In genomic region chr13:113928701-113929627, GRCh38 we compare ENCODE assay signal across 11 cellular contexts. TPM values are rescaled to one million over a fixed set of nuclear protein-coding genes. Genes with fewer than 3 reads are reported as not detected.
DNase-seq lines count a peak whose midpoint lies in the region; ATAC-seq and TF ChIP-seq lines count a peak whose summit lies in the region.
"Had no signal": no experiment of that assay in that cellular context is flagged by ENCODE, and none has a peak within 500 bp of the region (broad histone marks: within the 10 kb centered on the region; RNA-seq: fewer than 3 reads in every experiment).

No MANE protein-coding gene starts in this region.

- DNase-seq in activated CD8-positive, alpha-beta memory T cell treated with anti-CD3 and anti-CD28 coated beads, Interleukin-2, amount 50 U/mL, for 48 hours, result peak; percentile 47
- DNase-seq in activated CD8-positive, alpha-beta memory T cell treated with anti-CD3 and anti-CD28 coated beads for 24 hours, result no peak
- DNase-seq in mesothelial cell of epicardium (ENCODE audit: low spot score in 2 of 2, unreplicated experiment in 2 of 2), result peak in 1 of 2 experiments; percentile 37
- peak; percentile 93 to 94 for DNase-seq in uterus
- DNase-seq in T-helper 2 cell treated with Interferon-gamma antibody and Interleukin-4, amounts not matched to agents 5 μg/mL and 100 μg/mL, for 36 hours (ENCODE audit: low spot score), result no peak
- DNase-seq in NCI-H1436 treated with DMSO at 0.1 percent for 48 hours (lab: John Stamatoyannopoulos, UW), result no peak
- no peak for DNase-seq in 8988T
- DNase-seq: activated naive CD8-positive, alpha-beta T cell treated with anti-CD3 and anti-CD28 coated beads for 36 hours; SIG-M5 had no signal

- no peaks in the 10 kb centered on the region for H3K9me3 Mint-ChIP-seq in mesothelial cell of epicardium
- no peaks in the 10 kb centered on the region for H3K9me3 Mint-ChIP-seq in T-helper 2 cell treated with Interferon-gamma antibody and Interleukin-4, amounts not matched to agents 5 μg/mL and 100 μg/mL, for 36 hours
- H3K9me3 Mint-ChIP-seq: activated naive CD8-positive, alpha-beta T cell treated with anti-CD3 and anti-CD28 coated beads for 36 hours; stimulated activated naive CD8-positive, alpha-beta T cell treated with anti-CD3 and anti-CD28 coated beads, Interleukin-15, Interleukin-2, amounts not matched to agents 100 ng/mL and 50 ng/mL, for 24 hours had no signal

- H3K4me1 ChIP-seq in uterus, result peaks cover 20 to 30% of the 10 kb centered on the region in 2 donors

- no peaks in the 10 kb centered on the region for H3K27me3 ChIP-seq in uterus

- H3K4me1 Mint-ChIP-seq in mesothelial cell of epicardium, result peaks cover 11% of the 10 kb centered on the region
- H3K4me1 Mint-ChIP-seq in T-helper 2 cell treated with Interferon-gamma antibody and Interleukin-4, amounts not matched to agents 5 μg/mL and 100 μg/mL, for 36 hours (ENCODE audit: low read depth), result peaks cover 11% of the 10 kb centered on the region

- no peaks in the 10 kb centered on the region for H3K9me3 ChIP-seq in uterus

- H3K27ac Mint-ChIP-seq in mesothelial cell of epicardium, result peak overlapping the region; percentile 30
- H3K27ac Mint-ChIP-seq in T-helper 2 cell treated with Interferon-gamma antibody and Interleukin-4, amounts not matched to agents 5 μg/mL and 100 μg/mL, for 36 hours, result no peak overlapping the region
- H3K27ac Mint-ChIP-seq: activated naive CD8-positive, alpha-beta T cell treated with anti-CD3 and anti-CD28 coated beads for 36 hours; stimulated activated naive CD8-positive, alpha-beta T cell treated with anti-CD3 and anti-CD28 coated beads, Interleukin-15, Interleukin-2, amounts not matched to agents 100 ng/mL and 50 ng/mL, for 24 hours had no signal

- H3K27ac ChIP-seq in uterus, result peak overlapping the region; percentile 64 to 83

- H3K27me3 Mint-ChIP-seq in mesothelial cell of epicardium (ENCODE audit: low read depth), result peaks cover 3% of the 10 kb centered on the region
- peaks cover 25% of the 10 kb centered on the region for H3K27me3 Mint-ChIP-seq in T-helper 2 cell treated with Interferon-gamma antibody and Interleukin-4, amounts not matched to agents 5 μg/mL and 100 μg/mL, for 36 hours (ENCODE audit: low read depth)

- no peak for TF ChIP-seq POLR2A in uterus (IDR thresholded peaks at IDR 0.05)

- peak; percentile 23 for ATAC-seq in esophagus mucosa

- H3K4me3 ChIP-seq in uterus, result no peak overlapping the region

- TF ChIP-seq CTCF in mesothelial cell of epicardium (IDR thresholded peaks at IDR 0.05; ENCODE audit: unreplicated experiment) (no peak), uterus (IDR thresholded peaks at IDR 0.05) (no peak)

- H3K36me3 Mint-ChIP-seq in mesothelial cell of epicardium, result no peaks in the 10 kb centered on the region
- H3K36me3 Mint-ChIP-seq in T-helper 2 cell treated with Interferon-gamma antibody and Interleukin-4, amounts not matched to agents 5 μg/mL and 100 μg/mL, for 36 hours (ENCODE audit: low read depth), result no peaks in the 10 kb centered on the region
- H3K36me3 Mint-ChIP-seq: activated naive CD8-positive, alpha-beta T cell treated with anti-CD3 and anti-CD28 coated beads for 36 hours had no signal

- intact Hi-C loops in uterus (cut with DNase I; ENCODE audit: low total_unique reads), result no loop called here

- no peaks in the 10 kb centered on the region for H3K36me3 ChIP-seq in uterus

- no peak overlapping the region for H3K4me3 Mint-ChIP-seq in mesothelial cell of epicardium
- H3K4me3 Mint-ChIP-seq in T-helper 2 cell treated with Interferon-gamma antibody and Interleukin-4, amounts not matched to agents 5 μg/mL and 100 μg/mL, for 36 hours, result no peak overlapping the region
- H3K4me3 Mint-ChIP-seq: activated naive CD8-positive, alpha-beta T cell treated with anti-CD3 and anti-CD28 coated beads for 36 hours; stimulated activated naive CD8-positive, alpha-beta T cell treated with anti-CD3 and anti-CD28 coated beads, Interleukin-15, Interleukin-2, amounts not matched to agents 100 ng/mL and 50 ng/mL, for 24 hours had no signal

RNA-seq across cellular contexts. Expression of gene C13orf46, which starts 44.9 kb away (rescaled TPM):
- total RNA-seq in esophagus mucosa, result 0.08 TPM
- 0.54 to 1.8 TPM (median 0.57 TPM) in 3 replicates for total RNA-seq in mesothelial cell of epicardium
- total RNA-seq in uterus, result 1 to 10 TPM in 1 of 4 donors, under 1 TPM in 1, not detected in 2; 0.07 to 1.7 TPM

Comparison
In these comparisons a context has a peak if more than half of its experiments do, and no peak if none do; other contexts are left out.
1. DNase-seq: peak in activated CD8-positive, alpha-beta memory T cell treated with anti-CD3 and anti-CD28 coated beads, Interleukin-2, amount 50 U/mL, for 48 hours (single experiment) and uterus (2 of 2); none in activated CD8-positive, alpha-beta memory T cell treated with anti-CD3 and anti-CD28 coated beads for 24 hours (single experiment), T-helper 2 cell treated with Interferon-gamma antibody and Interleukin-4, amounts not matched to agents 5 μg/mL and 100 μg/mL, for 36 hours (single experiment), NCI-H1436 treated with DMSO at 0.1 percent for 48 hours (single experiment) and 8988T (single experiment).